Comparison of ENCODE assay signal across 8 cellular contexts in the genomic region with DNA sequence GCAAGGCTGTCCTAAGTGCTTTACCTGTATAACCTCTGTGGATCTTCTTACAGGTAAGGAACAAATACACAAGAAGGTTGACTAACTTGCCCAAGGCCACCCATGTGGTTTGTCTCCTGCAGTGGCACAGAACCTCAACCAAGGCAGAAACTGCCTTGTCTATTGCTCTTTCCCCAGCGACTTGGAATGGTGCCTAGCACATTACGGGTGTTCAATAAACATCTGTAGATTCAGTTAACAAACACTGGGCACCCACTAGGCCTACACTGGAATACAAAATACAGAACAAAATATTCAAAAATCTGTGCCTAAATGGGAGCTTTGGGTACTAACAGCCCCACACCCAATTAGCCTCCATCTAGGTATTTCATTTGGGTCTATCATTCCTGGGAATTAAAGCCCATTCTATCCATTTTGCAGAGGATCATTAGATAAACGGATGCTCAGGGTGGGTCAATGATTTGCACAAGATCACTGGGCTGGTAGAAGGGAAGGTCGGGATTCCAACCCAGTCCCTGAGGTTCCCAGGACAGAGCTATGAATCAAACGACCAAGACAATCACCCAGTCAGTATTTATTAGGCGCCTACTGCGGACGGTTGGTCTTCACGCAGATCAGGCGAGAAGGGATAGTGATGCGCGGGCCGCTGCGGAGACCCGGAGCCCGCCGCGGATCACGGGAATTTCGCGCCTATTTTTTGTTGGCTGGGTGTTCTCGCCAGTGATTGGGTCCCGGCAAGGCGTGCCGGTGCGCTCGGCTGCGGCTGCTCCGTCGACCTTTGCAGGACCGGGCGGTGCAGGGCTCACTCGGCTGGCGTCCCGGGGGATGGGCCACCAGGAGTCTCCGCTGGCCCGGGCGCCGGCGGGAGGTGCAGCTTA. TPM values are rescaled to one million over a fixed set of nuclear protein-coding genes. Genes with fewer than 3 reads are reported as not detected.
A peak's percentile ranks its signal among the peaks of the same experiment; 100 is the strongest.
DNase-seq lines count a peak whose midpoint lies in the region; ATAC-seq and TF ChIP-seq lines count a peak whose summit lies in the region.

A gene (plus strand): TSS at position 771 of the 878 bp plus-strand sequence. CDS start 55 bp downstream, at position 826.

- in situ Hi-C loops in gastrocnemius medialis (cut with MboI; ENCODE audit: low sequenced_read_pairs in 4 of 4): no loop called here

- H3K9me3 ChIP-seq in HUES64 (ENCODE audit: insufficient read depth, low read depth, low read length): no peaks in the 10 kb centered on the region
- H3K9me3 ChIP-seq in right cardiac atrium (ENCODE audit: control insufficient read depth, low read length): no peaks in the 10 kb centered on the region
- no peaks in the 10 kb centered on the region for H3K9me3 ChIP-seq in gastrocnemius medialis

- DNase-seq in EH (ENCODE audit: low read depth) (peak; percentile 75), RKO (ENCODE audit: low spot score) (peak; percentile 81), right cardiac atrium (peak in 1 of 3 donors; percentile 94), gastrocnemius medialis (peak; percentile 70 to 84), UCSD-AML1 (lab: John Stamatoyannopoulos, UW; ENCODE audit: unreplicated experiment) (no peak)
- peak; percentile 18 for DNase-seq in activated naive CD8-positive, alpha-beta T cell treated with anti-CD3 and anti-CD28 coated beads, Interleukin-2, amount 50 U/mL, for 16 hours (ENCODE audit: low read depth, low spot score)

- ATAC-seq in GM21619 (IDR thresholded peaks at IDR 0.05; ENCODE audit: unreplicated experiment) (peak; percentile 40), right cardiac atrium (peak; percentile 83 to 88), gastrocnemius medialis (peak; percentile 45 to 53)

- H3K4me3 ChIP-seq in HUES64 (ENCODE audit: low read length): peak within 1 kb of the TSS; percentile 88
- H3K4me3 ChIP-seq in right cardiac atrium (ENCODE audit: low read length): peak within 1 kb of the TSS; percentile 69
- H3K4me3 ChIP-seq in gastrocnemius medialis: peak within 1 kb of the TSS; percentile 72 to 92 (median 90)

- peaks cover 26% of the 10 kb centered on the region for H3K4me1 ChIP-seq in HUES64 (ENCODE audit: insufficient read depth, low read length)
- H3K4me1 ChIP-seq in right cardiac atrium (ENCODE audit: control insufficient read depth, insufficient read depth, low read length): peaks cover 2% of the 10 kb centered on the region
- peaks cover 33 to 34% of the 10 kb centered on the region in 2 donors for H3K4me1 ChIP-seq in gastrocnemius medialis

- H3K27ac ChIP-seq in HUES64 (ENCODE audit: low read depth, low read length) (peak within 1 kb of the TSS; percentile 100), right cardiac atrium (ENCODE audit: low read length) (peak within 1 kb of the TSS; percentile 97), gastrocnemius medialis (peak within 1 kb of the TSS; percentile 94 to 99 (median 96))

- WGBS in HUES64: 2% methylated on average over 40 of the region's 40 CpGs
- WGBS in right cardiac atrium: 2% methylated on average over 40 of the region's 40 CpGs

- H3K9ac ChIP-seq in HUES64 (ENCODE audit: low read depth, low read length): peak within 1 kb of the TSS; percentile 100

- TF ChIP-seq CTCF in gastrocnemius medialis (IDR thresholded peaks at IDR 0.05 in 4 of 5, conservative IDR thresholded peaks at IDR 0.05 in 1 of 5): no peak

- H3K36me3 ChIP-seq in HUES64 (ENCODE audit: insufficient read depth, low read length) (peaks cover 16% of the 10 kb centered on the region), gastrocnemius medialis (no peaks in the 10 kb centered on the region)

- H3K27me3 ChIP-seq in HUES64 (ENCODE audit: insufficient read depth, low read length): no peaks in the 10 kb centered on the region
- no peaks in the 10 kb centered on the region for H3K27me3 ChIP-seq in right cardiac atrium (ENCODE audit: control insufficient read depth, insufficient read depth)
- no peaks in the 10 kb centered on the region for H3K27me3 ChIP-seq in gastrocnemius medialis

- intact Hi-C loops in right cardiac atrium (cut with DNase I): loop anchor here in 1 of 4 donors (5.0 to 10.0 kb wide), 2 partner anchors 51 to 136 kb away; no protein-coding TSS in a partner anchor
- intact Hi-C loops in gastrocnemius medialis (cut with DNase I; ENCODE audit: low total_unique reads): loop anchor here (5.0 to 10.0 kb wide), 5 partner anchors 71 to 1306 kb away; a partner anchor contains a TSS

- TF ChIP-seq POLR2A in gastrocnemius medialis (IDR thresholded peaks at IDR 0.05): no peak

RNA-seq across cellular contexts. Expression of the gene that starts here (rescaled TPM):
- polyA plus RNA-seq in HUES64 (2013, experiment 1 of 2): 19.5 TPM
- polyA plus RNA-seq in HUES64 (2013, experiment 2 of 2): 17.9 TPM
- total RNA-seq in right cardiac atrium (10 to 100 TPM; 10.8 to 16.5 (median 12.7) TPM), gastrocnemius medialis (1 to 10 TPM; 2.9 to 9.1 (median 6.3) TPM)
- polyA plus RNA-seq in right cardiac atrium: 7.8 TPM
